27 cellular contexts compared by ENCODE assay signal in genomic region chr1:183987593-183988318, GRCh38. TPM values are rescaled to one million over a fixed set of nuclear protein-coding genes. Genes with fewer than 3 reads are reported as not detected.
DNase-seq lines count a peak whose midpoint lies in the region; ATAC-seq and TF ChIP-seq lines count a peak whose summit lies in the region.
"Had no signal": no experiment of that assay in that cellular context is flagged by ENCODE, and none has a peak within 500 bp of the region (broad histone marks: within the 10 kb centered on the region; RNA-seq: fewer than 3 reads in every experiment).

No MANE protein-coding gene starts in this region.

- no peaks in the 10 kb centered on the region for H3K36me3 ChIP-seq in left ventricle myocardium inferior
- H3K36me3 ChIP-seq: ovary had no signal

- intact Hi-C loops in Right ventricle myocardium inferior (cut with DNase I) (no loop called here), cardiac septum (cut with DNase I) (no loop called here), left ventricle myocardium inferior (cut with micrococcal nuclease) (no loop called here)
- intact Hi-C loops in activated CD8-positive, alpha-beta T cell treated with anti-CD3 and anti-CD28 coated beads for 36 hours (cut with micrococcal nuclease) = no loop called here

- DNase-seq in Right ventricle myocardium inferior (ENCODE audit: missing footprints) (no peak), cardiac septum (ENCODE audit: low spot score) (no peak), caudate nucleus (lab: John Stamatoyannopoulos, UW) (peak in 1 of 61 donors; percentile 12), left ventricle myocardium inferior (no peak), kidney tubule cell (ENCODE audit: low spot score) (no peak)
- no peak for DNase-seq in activated CD8-positive, alpha-beta T cell treated with anti-CD3 and anti-CD28 coated beads for 36 hours
- no peak for DNase-seq in activated CD4-positive, alpha-beta T cell treated with anti-CD3 and anti-CD28 coated beads, Interleukin-2, amount 50 U/mL, for 4 hours
- no peak for DNase-seq in activated naive CD4-positive, alpha-beta T cell treated with anti-CD3 and anti-CD28 coated beads, Interleukin-2, amount 50 U/mL, for 16 hours
- DNase-seq: activated T-cell treated with anti-CD3 and anti-CD28 coated beads, Interleukin-2, amount 50 U/mL, for 4 hours; CD4-positive, alpha-beta memory T cell; cortex of kidney; glutamatergic neuron; kidney; mucosa of descending colon; NCI-H1092 treated with DMSO at 0.1 percent for 48 hours; NCI-H2029 treated with DMSO at 0.1 percent for 48 hours; NCI-H2227 treated with DMSO at 0.1 percent for 48 hours; NCI-H69; ovary; SIG-M5; stimulated activated CD4-positive, alpha-beta T cell treated with anti-CD3 and anti-CD28 coated beads, Interleukin-2, amount 100 ng/mL, for 48 hours had no signal

- H3K27ac Mint-ChIP-seq in activated CD8-positive, alpha-beta T cell treated with anti-CD3 and anti-CD28 coated beads for 36 hours = no peak overlapping the region
- H3K27ac Mint-ChIP-seq: activated CD4-positive, alpha-beta T cell treated with anti-CD3 and anti-CD28 coated beads, Interleukin-2, amount 10 ng/mL, durations not matched to agents 24 days and 14 days; CD4-positive, alpha-beta memory T cell; IgD-negative memory B cell had no signal

- no peaks in the 10 kb centered on the region for H3K9me3 Mint-ChIP-seq in activated CD8-positive, alpha-beta T cell treated with anti-CD3 and anti-CD28 coated beads for 36 hours
- H3K9me3 Mint-ChIP-seq: activated CD4-positive, alpha-beta T cell treated with anti-CD3 and anti-CD28 coated beads, Interleukin-2, amount 10 ng/mL, durations not matched to agents 24 days and 14 days; activated T-cell treated with anti-CD3 and anti-CD28 coated beads, Interleukin-2, amount 50 U/mL, for 4 hours; nephron had no signal

- peaks cover 55% of the 10 kb centered on the region for H3K4me1 ChIP-seq in left ventricle myocardium inferior

- H3K4me3 ChIP-seq in left ventricle myocardium inferior = no peak overlapping the region
- H3K4me3 ChIP-seq: lung, mucosa of descending colon, ovary had no signal

- peaks cover 1% of the 10 kb centered on the region for H3K27me3 Mint-ChIP-seq in activated CD8-positive, alpha-beta T cell treated with anti-CD3 and anti-CD28 coated beads for 36 hours
- H3K27me3 Mint-ChIP-seq: activated CD4-positive, alpha-beta T cell treated with anti-CD3 and anti-CD28 coated beads, Interleukin-2, amount 10 ng/mL, durations not matched to agents 24 days and 14 days; CD4-positive, alpha-beta memory T cell had no signal

- no peaks in the 10 kb centered on the region for H3K36me3 Mint-ChIP-seq in activated CD8-positive, alpha-beta T cell treated with anti-CD3 and anti-CD28 coated beads for 36 hours (ENCODE audit: low read depth)
- H3K36me3 Mint-ChIP-seq: CD4-positive, alpha-beta memory T cell had no signal

- no peaks in the 10 kb centered on the region for H3K27me3 ChIP-seq in left ventricle myocardium inferior (ENCODE audit: low read depth)
- H3K27me3 ChIP-seq: ovary had no signal

- H3K4me3 Mint-ChIP-seq in activated CD8-positive, alpha-beta T cell treated with anti-CD3 and anti-CD28 coated beads for 36 hours = no peak overlapping the region
- H3K4me3 Mint-ChIP-seq: activated CD4-positive, alpha-beta T cell treated with anti-CD3 and anti-CD28 coated beads, Interleukin-2, amount 10 ng/mL, durations not matched to agents 24 days and 14 days; activated T-cell treated with anti-CD3 and anti-CD28 coated beads, Interleukin-2, amount 50 U/mL, for 4 hours; CD4-positive, alpha-beta memory T cell; IgD-negative memory B cell; nephron had no signal

- POLR2A ChIA-PET in activated CD8-positive, alpha-beta T cell treated with anti-CD3 and anti-CD28 coated beads for 36 hours (lab: Charles Lee) = no interaction called here

- H3K27ac ChIP-seq in caudate nucleus (ENCODE audit: low read depth, low read length) = peak overlapping the region; percentile 21
- peak overlapping the region; percentile 51 for H3K27ac ChIP-seq in left ventricle myocardium inferior (replicated peaks)
- H3K27ac ChIP-seq: 22Rv1, ovary had no signal

- no peak for TF ChIP-seq CTCF in left ventricle myocardium inferior (IDR thresholded peaks at IDR 0.05; ENCODE audit: borderline replicate concordance)
- no peak for TF ChIP-seq CTCF in activated CD8-positive, alpha-beta T cell treated with anti-CD3 and anti-CD28 coated beads for 36 hours (IDR thresholded peaks at IDR 0.05)

- H3K9me3 ChIP-seq in left ventricle myocardium inferior (replicated peaks) = no peaks in the 10 kb centered on the region
- H3K9me3 ChIP-seq: mucosa of descending colon, ovary had no signal

- CTCF ChIA-PET in activated CD8-positive, alpha-beta T cell treated with anti-CD3 and anti-CD28 coated beads for 36 hours (lab: Charles Lee) = no interaction called here

- peak; percentile 21 for ATAC-seq in Right ventricle myocardium inferior
- ATAC-seq in activated CD8-positive, alpha-beta T cell treated with anti-CD3 and anti-CD28 coated beads for 36 hours = no peak
- ATAC-seq: activated T-cell treated with anti-CD3 and anti-CD28 coated beads, Interleukin-2, amount 50 U/mL, for 4 hours; mucosa of descending colon; Panc1 had no signal

- peaks cover 12% of the 10 kb centered on the region for H3K4me1 Mint-ChIP-seq in activated CD8-positive, alpha-beta T cell treated with anti-CD3 and anti-CD28 coated beads for 36 hours (ENCODE audit: low read depth)

RNA-seq across cellular contexts. Expression of gene COLGALT2, which starts 49.8 kb away (rescaled TPM):
- total RNA-seq in Right ventricle myocardium inferior = 3.6 TPM
- 7.5 TPM for total RNA-seq in cardiac septum
- total RNA-seq in left ventricle myocardium inferior = 4.3 TPM
- total RNA-seq in activated CD8-positive, alpha-beta T cell treated with anti-CD3 and anti-CD28 coated beads for 36 hours = 1 to 10 TPM; 1.3 to 1.4 TPM
